Comparison of ENCODE assay signal across 7 cellular contexts in genomic region chr18:55589625-55590291, GRCh38. TPM values are rescaled to one million over a fixed set of nuclear protein-coding genes. Genes with fewer than 3 reads are reported as not detected.
DNase-seq lines count a peak whose midpoint lies in the region; ATAC-seq, FAIRE-seq and TF ChIP-seq lines count a peak whose summit lies in the region.

No MANE protein-coding gene starts in this region.

- no peak for TF ChIP-seq CTCF in WTC11 (IDR thresholded peaks at IDR 0.05)

- TF ChIP-seq POLR2A in GM18526 (IDR thresholded peaks at IDR 0.05; ENCODE audit: extremely low read depth, insufficient read length), result peak; percentile 57

- H3K27me3 Mint-ChIP-seq in WTC11 (ENCODE audit: low read depth), result no peaks in the 10 kb centered on the region

- peak overlapping the region; percentile 88 for H3K4me3 Mint-ChIP-seq in WTC11

- peak overlapping the region; percentile 96 for H3K27ac Mint-ChIP-seq in WTC11

- peak; percentile 71 for ATAC-seq in HG03095 (IDR thresholded peaks at IDR 0.05; ENCODE audit: unreplicated experiment)
- peak; percentile 86 for ATAC-seq in WTC11

- peaks cover 26% of the 10 kb centered on the region for H3K4me1 Mint-ChIP-seq in WTC11

- DNase-seq in NCI-H2196 (lab: John Stamatoyannopoulos, UW; ENCODE audit: unreplicated experiment) (peak; percentile 90), WTC11 (ENCODE audit: low spot score) (peak; percentile 96), cerebellar nuclear complex (lab: John Stamatoyannopoulos, UW) (peak; percentile 10 to 72), smooth muscle cell of the brain vasculature (ENCODE audit: low read depth, low spot score) (peak; percentile 91)

- no peaks in the 10 kb centered on the region for H3K9me3 Mint-ChIP-seq in WTC11

- POLR2A ChIA-PET in WTC11 (lab: Charles Lee), result interaction anchor here (0.6 to 0.9 kb wide), 3 partner anchors 10 to 329 kb away, joined by 3 read pairs; no protein-coding TSS in a partner anchor

- H3K36me3 Mint-ChIP-seq in WTC11, result peaks cover 10% of the 10 kb centered on the region

- FAIRE-seq in islet of Langerhans (lab: Jason Lieb, UNC), result peak; percentile 91

- CTCF ChIA-PET in WTC11 (lab: Charles Lee), result interaction anchor here (1.2 kb wide), 1 partner anchor 192 kb away, joined by 5 read pairs; no protein-coding TSS in a partner anchor

TF ChIP-seq in WTC11, 78 proteins besides CTCF, POLR2A, EP300 and RAD21 (continues in another document):
- peak; percentile 58; the same call in 1 of the 2 replicates for TF ChIP-seq CREM (CRISPR knock-in tag; IDR thresholded peaks at IDR 0.05)
- no peak for TF ChIP-seq ZNF317 (CRISPR knock-in tag; IDR thresholded peaks at IDR 0.05; ENCODE audit: borderline replicate concordance, low read depth)
- TF ChIP-seq ZSCAN18 (CRISPR knock-in tag; IDR thresholded peaks at IDR 0.05), result no peak
- TF ChIP-seq TEAD1 (CRISPR knock-in tag; IDR thresholded peaks at IDR 0.05), result 0 out of 2 replicates have a peak, but pooled peaks have one; percentile 62
- TF ChIP-seq FOXJ3 (CRISPR knock-in tag; IDR thresholded peaks at IDR 0.05; ENCODE audit: borderline replicate concordance), result no peak
- 0 out of 2 replicates have a peak, but pooled peaks have one; percentile 59 for TF ChIP-seq KAT7 (CRISPR knock-in tag; IDR thresholded peaks at IDR 0.05; ENCODE audit: borderline replicate concordance)
- no peak for TF ChIP-seq JAZF1 (CRISPR knock-in tag; IDR thresholded peaks at IDR 0.05)
- no peak for TF ChIP-seq ATF2 (CRISPR knock-in tag; IDR thresholded peaks at IDR 0.05; ENCODE audit: borderline replicate concordance, low read depth)
- TF ChIP-seq FOXK1 (CRISPR knock-in tag; IDR thresholded peaks at IDR 0.05), result peak; percentile 99
- TF ChIP-seq SOX15 (CRISPR knock-in tag; IDR thresholded peaks at IDR 0.05), result no peak
- peak; percentile 34; the same call in 1 of the 2 replicates for TF ChIP-seq AFF4 (CRISPR knock-in tag; IDR thresholded peaks at IDR 0.05; ENCODE audit: borderline replicate concordance)
- TF ChIP-seq ATF1 (CRISPR knock-in tag; IDR thresholded peaks at IDR 0.05), result peak; percentile 45; the same call in 1 of the 2 replicates
- peak; percentile 80; the same call in 1 of the 2 replicates for TF ChIP-seq SMAD3 (CRISPR knock-in tag; IDR thresholded peaks at IDR 0.05; ENCODE audit: borderline replicate concordance)
- TF ChIP-seq GTF2I (CRISPR knock-in tag; conservative IDR thresholded peaks at IDR 0.05), result no peak
- 0 out of 2 replicates have a peak, but pooled peaks have one; percentile 67 for TF ChIP-seq JUN (CRISPR knock-in tag; IDR thresholded peaks at IDR 0.05)
- peak; percentile 67 for TF ChIP-seq ZBTB43 (CRISPR knock-in tag; IDR thresholded peaks at IDR 0.05)
- TF ChIP-seq CBFB (CRISPR knock-in tag; IDR thresholded peaks at IDR 0.05; ENCODE audit: low read depth), result peak; percentile 85; the same call in 1 of the 2 replicates
- peak; percentile 51; the same call in 1 of the 2 replicates for TF ChIP-seq NFE2L1 (CRISPR knock-in tag; IDR thresholded peaks at IDR 0.05)
- peak; percentile 29; the same call in 1 of the 2 replicates for TF ChIP-seq E2F1 (CRISPR knock-in tag; IDR thresholded peaks at IDR 0.05)
- TF ChIP-seq HMGXB4 (CRISPR knock-in tag; IDR thresholded peaks at IDR 0.05), result 0 out of 2 replicates have a peak, but pooled peaks have one; percentile 56
- TF ChIP-seq NFYB (CRISPR knock-in tag; conservative IDR thresholded peaks at IDR 0.05; ENCODE audit: low read depth), result no peak
- no peak for TF ChIP-seq CDX4 (CRISPR knock-in tag; IDR thresholded peaks at IDR 0.05; ENCODE audit: borderline replicate concordance)

RNA-seq across cellular contexts. Expression of gene TCF4, which starts 1.8 kb away (rescaled TPM):
- total RNA-seq in WTC11 (2021), result 100 to 104 TPM (median 104 TPM) in 3 replicates

Comparison
In these comparisons a context has a peak if more than half of its experiments do, and no peak if none do; other contexts are left out.
1. Peak in every context shown above with its lines: DNase-seq and ATAC-seq.
2. DNase-seq: peak in every context shown above with its lines; median percentile 96 in WTC11; 91 in smooth muscle cell of the brain vasculature; 90 in NCI-H2196; 41 in cerebellar nuclear complex.